8 cellular contexts compared by ENCODE assay signal in genomic region chr1:178031856-178032320, GRCh38.
DNase-seq lines count a peak whose midpoint lies in the region; ATAC-seq and TF ChIP-seq lines count a peak whose summit lies in the region.

No MANE protein-coding gene starts in this region.

- H3K36me3 ChIP-seq in esophagus muscularis mucosa: peaks cover 0 to 11% (median 4%) of the 10 kb centered on the region in 4 donors
- H3K36me3 ChIP-seq in aorta (ENCODE audit: control insufficient read depth in 1 of 2, insufficient read depth in 2 of 2, low read length in 1 of 2): no peaks in the 10 kb centered on the region

- H3K4me1 ChIP-seq in esophagus muscularis mucosa: peaks cover under 1 to 19% (median 11%) of the 10 kb centered on the region in 4 donors
- H3K4me1 ChIP-seq in aorta (ENCODE audit: control insufficient read depth in 1 of 2, insufficient read depth in 2 of 2, low read length in 2 of 2): no peaks in the 10 kb centered on the region

- TF ChIP-seq POLR2A in NB4 (IDR thresholded peaks at IDR 0.05; ENCODE audit: extremely low read depth, insufficient read length): no peak
- no peak for TF ChIP-seq POLR2A in esophagus muscularis mucosa (IDR thresholded peaks at IDR 0.05; ENCODE audit: low read depth)

- H3K27ac ChIP-seq in esophagus muscularis mucosa (replicated peaks in 1 of 4): no peak overlapping the region
- H3K27ac ChIP-seq in aorta (ENCODE audit: low read depth in 1 of 2, low read length in 2 of 2): no peak overlapping the region

- no peak for TF ChIP-seq EP300 in esophagus muscularis mucosa (IDR thresholded peaks at IDR 0.05)

- intact Hi-C loops in esophagus muscularis mucosa (cut with DNase I) (loop anchor here (2.0 kb wide), 1 partner anchor 63 kb away; the partner anchor contains the start of gene RASAL2), aorta (cut with DNase I) (loop anchor here (5.0 to 10.0 kb wide), 2 partner anchors 163 to 250 kb away; no protein-coding TSS in a partner anchor)

- H3K9me3 ChIP-seq in esophagus muscularis mucosa: no peaks in the 10 kb centered on the region
- H3K9me3 ChIP-seq in aorta (ENCODE audit: control insufficient read depth, low read length): no peaks in the 10 kb centered on the region

- H3K4me3 ChIP-seq in NB4 (ENCODE audit: low read depth, low read length) (no peak overlapping the region), esophagus muscularis mucosa (no peak overlapping the region), aorta (ENCODE audit: low read length in 2 of 2) (no peak overlapping the region)

- H3K27me3 ChIP-seq in esophagus muscularis mucosa: no peaks in the 10 kb centered on the region
- H3K27me3 ChIP-seq in aorta (ENCODE audit: control insufficient read depth in 1 of 2, insufficient read depth in 2 of 2, low read length in 1 of 2): no peaks in the 10 kb centered on the region

- TF ChIP-seq CTCF in AG09319 (IDR thresholded peaks at IDR 0.05; ENCODE audit: low read depth, low read length) (peak; percentile 80), GM13977 (IDR thresholded peaks at IDR 0.05; ENCODE audit: extremely low read depth, insufficient read depth, missing control alignments) (peak; percentile 80), NB4 (IDR thresholded peaks at IDR 0.05; ENCODE audit: low read depth, low read length) (peak; percentile 81), esophagus muscularis mucosa (IDR thresholded peaks at IDR 0.05) (peak; percentile 77 to 86 (median 83))

- in situ Hi-C loops in GM13977 (cut with MboI; ENCODE audit: low pct_unique_long_range_greater_than_20kb, low sequenced_read_pairs, unreplicated experiment): loop anchor here (25.0 kb wide), 1 partner anchor 155 kb away; no protein-coding TSS in a partner anchor

- ATAC-seq in HG02759 (IDR thresholded peaks at IDR 0.05; ENCODE audit: unreplicated experiment) (peak; percentile 98), SK-N-SH treated with all-trans-retinoic acid at 6 μM for 48 hours (peak; percentile 99), aorta (ENCODE audit: low FRiP score) (peak; percentile 94)

- peak; percentile 89 for DNase-seq in AG09319 (ENCODE audit: extremely low read depth, low read depth)
- peak; percentile 85 for DNase-seq in GM13977 (ENCODE audit: low spot score)
- DNase-seq in NB4 (ENCODE audit: low read depth): peak; percentile 79
- peak; percentile 97 for DNase-seq in esophagus muscularis mucosa (ENCODE audit: extremely low spot score)
- DNase-seq in mucosa of gallbladder (ENCODE audit: low spot score): peak; percentile 93
- peak; percentile 91 to 92 for DNase-seq in aorta

TF ChIP-seq in SK-N-SH treated with all-trans-retinoic acid at 6 μM for 48 hours, 23 proteins besides CTCF, POLR2A, EP300 and RAD21:
- TF ChIP-seq ZNF70 (CRISPR knock-in tag; IDR thresholded peaks at IDR 0.05): no peak
- no peak for TF ChIP-seq BACH2 (CRISPR knock-in tag; IDR thresholded peaks at IDR 0.05; ENCODE audit: borderline replicate concordance)
- no peak for TF ChIP-seq ZFP3 (CRISPR knock-in tag; IDR thresholded peaks at IDR 0.05)
- no peak for TF ChIP-seq SNAI2 (CRISPR knock-in tag; IDR thresholded peaks at IDR 0.05)
- TF ChIP-seq ISL1 (CRISPR knock-in tag; IDR thresholded peaks at IDR 0.05): no peak
- TF ChIP-seq GLIS3 (CRISPR knock-in tag; IDR thresholded peaks at IDR 0.05): no peak
- TF ChIP-seq ZFP30 (CRISPR knock-in tag; IDR thresholded peaks at IDR 0.05): no peak
- TF ChIP-seq TSHZ2 (CRISPR knock-in tag; IDR thresholded peaks at IDR 0.05): no peak
- TF ChIP-seq TCF4 (CRISPR knock-in tag; IDR thresholded peaks at IDR 0.05; ENCODE audit: borderline replicate concordance): no peak
- TF ChIP-seq TOX (CRISPR knock-in tag; IDR thresholded peaks at IDR 0.05; ENCODE audit: borderline replicate concordance): no peak
- no peak for TF ChIP-seq ZC3H10 (CRISPR knock-in tag; IDR thresholded peaks at IDR 0.05)
- no peak for TF ChIP-seq ZNF8 (CRISPR knock-in tag; IDR thresholded peaks at IDR 0.05)
- TF ChIP-seq ARNTL (CRISPR knock-in tag; IDR thresholded peaks at IDR 0.05; ENCODE audit: borderline replicate concordance, low read depth): no peak
- TF ChIP-seq CREB5 (CRISPR knock-in tag; IDR thresholded peaks at IDR 0.05; ENCODE audit: low read depth): no peak
- TF ChIP-seq POU6F1 (CRISPR knock-in tag; IDR thresholded peaks at IDR 0.05; ENCODE audit: borderline replicate concordance, low read depth): no peak
- no peak for TF ChIP-seq ESRRG (CRISPR knock-in tag; IDR thresholded peaks at IDR 0.05)
- TF ChIP-seq RARB (CRISPR knock-in tag; IDR thresholded peaks at IDR 0.05): no peak
- TF ChIP-seq OSR1 (CRISPR knock-in tag; IDR thresholded peaks at IDR 0.05): no peak
- no peak for TF ChIP-seq ZNF565 (CRISPR knock-in tag; conservative IDR thresholded peaks at IDR 0.05; ENCODE audit: low read depth)
